In genomic region chr10:21519327-21519933, GRCh38 we compare ENCODE assay signal across 8 cellular contexts. TPM values are rescaled to one million over a fixed set of nuclear protein-coding genes. Genes with fewer than 3 reads are reported as not detected.
DNase-seq lines count a peak whose midpoint lies in the region; ATAC-seq, FAIRE-seq and TF ChIP-seq lines count a peak whose summit lies in the region.

No MANE protein-coding gene starts in this region.

- CTCF ChIA-PET in H1 (lab: Charles Lee; ENCODE audit: partially characterized antibody): interaction anchor here (0.6 to 1.4 kb wide), 6 partner anchors 14 to 239 kb away, joined by 3 to 8 read pairs (median 5); no protein-coding TSS in a partner anchor

- no peaks in the 10 kb centered on the region for H3K79me1 ChIP-seq in H1 (ENCODE audit: low read depth, low read length)

- peak overlapping the region; percentile 53; the same call in 1 of the 2 replicates for H2BK12ac ChIP-seq in H1 (ENCODE audit: low read depth, low read length)

- 5% methylated on average over 11 of the region's 11 CpGs; no CpG with 5 or more reads in 1 of the 2 experiments for WGBS in H1 (ENCODE audit: extremely low coverage in 1 of 2, insufficient coverage in 1 of 2, insufficient read length in 1 of 2, insufficient replicate concordance in 2 of 2, low coverage in 1 of 2, low lambda C conversion rate in 2 of 2, missing lambda C conversion rate in 1 of 2), 2 experiments

- H3K18ac ChIP-seq in H1 (ENCODE audit: extremely low read depth, low read length): peak overlapping the region; percentile 12; the same call in 1 of the 2 replicates

- H3K9ac ChIP-seq in Loucy (ENCODE audit: low read depth, low read length, poor library complexity, severe bottlenecking) (peak overlapping the region; percentile 75), H1 (replicated peaks in 1 of 4; ENCODE audit: extremely low read depth in 1 of 4, low read depth in 3 of 4, low read length in 3 of 4) (peak overlapping the region in 1 of 4 experiments; percentile 7; a peak in 1 of 7 replicates), neural cell (ENCODE audit: low read length) (peak overlapping the region; percentile 94)

- POLR2A ChIA-PET in H1 (lab: Charles Lee; ENCODE audit: partially characterized antibody): interaction anchor here (0.6 to 17.3 kb wide), 4 partner anchors 8 to 223 kb away, joined by 3 to 352 read pairs (median 163); no protein-coding TSS in a partner anchor

- H3F3A ChIP-seq in Loucy (ENCODE audit: low read depth) (0 out of 2 replicates have a peak, but pooled peaks cover 4% of the 10 kb centered on the region), neural cell (ENCODE audit: insufficient read depth, low read length, poor library complexity, severe bottlenecking) (peaks cover 7% of the 10 kb centered on the region)

- no peak overlapping the region for H2BK5ac ChIP-seq in H1 (ENCODE audit: low read depth, low read length)

- H3K4me1 ChIP-seq in Loucy (ENCODE audit: insufficient read depth, low read length, poor library complexity, severe bottlenecking) (peaks cover 25% of the 10 kb centered on the region), H1 (replicated peaks in 1 of 4; ENCODE audit: control insufficient read depth in 3 of 4, insufficient read depth in 4 of 4, low read length in 3 of 4) (peaks cover 16 to 37% (median 27%) of the 10 kb centered on the region in 4 experiments)

- peaks cover 0 to 15% (median 12%) of the 10 kb centered on the region in 7 donors for H3K9me3 Mint-ChIP-seq in CD14-positive monocyte

- no peak overlapping the region for H4K8ac ChIP-seq in H1 (ENCODE audit: extremely low read depth, insufficient read depth, low read length)

- H3K14ac ChIP-seq in H1 (ENCODE audit: insufficient read length): no peak overlapping the region

- no peak for TF ChIP-seq CTCF in CD14-positive monocyte (IDR thresholded peaks at IDR 0.05)
- no peak for TF ChIP-seq CTCF in Loucy (conservative IDR thresholded peaks at IDR 0.05; ENCODE audit: low read length)
- no peak for TF ChIP-seq CTCF in H1 (IDR thresholded peaks at IDR 0.05; ENCODE audit: control extremely low read depth in 1 of 3, insufficient read depth in 1 of 3, low read depth in 1 of 3, low read length in 3 of 3)
- TF ChIP-seq CTCF in neural cell (IDR thresholded peaks at IDR 0.05; ENCODE audit: poor library complexity, severe bottlenecking): no peak

- H2BK120ac ChIP-seq in H1 (replicated peaks; ENCODE audit: low read depth, low read length): no peak overlapping the region

- H4K20me1 ChIP-seq in Loucy (ENCODE audit: insufficient read depth, low read length, poor library complexity, severe bottlenecking): peaks cover 4% of the 10 kb centered on the region
- H4K20me1 ChIP-seq in H1 (replicated peaks in 1 of 2; ENCODE audit: control insufficient read depth in 1 of 2, insufficient read depth in 2 of 2, low read length in 2 of 2): peaks cover 0 to 2% of the 10 kb centered on the region in 2 experiments
- H4K20me1 ChIP-seq in neural cell (ENCODE audit: insufficient read depth): no peaks in the 10 kb centered on the region

- no peak overlapping the region for H3K27ac Mint-ChIP-seq in CD14-positive monocyte

- H3K4me3 ChIP-seq in Loucy (ENCODE audit: low read length, poor library complexity, severe bottlenecking): peak overlapping the region; percentile 83
- H3K4me3 ChIP-seq in H1 (ENCODE audit: extremely low read depth in 1 of 4, insufficient read depth in 2 of 4, low read depth in 3 of 4, low read length in 4 of 4): peak overlapping the region; percentile 66 to 90 (median 83); a peak in 7 of 8 replicates
- peak overlapping the region; percentile 73 for H3K4me3 ChIP-seq in neural cell (ENCODE audit: low read length)

- no peaks in the 10 kb centered on the region for H3K36me3 ChIP-seq in Loucy (ENCODE audit: insufficient read depth, low read length)
- no peaks in the 10 kb centered on the region for H3K36me3 ChIP-seq in H1 (ENCODE audit: control insufficient read depth in 2 of 4, insufficient read depth in 4 of 4, low read length in 3 of 4)
- H3K36me3 ChIP-seq in neural cell (ENCODE audit: insufficient read depth, low read length): no peaks in the 10 kb centered on the region

- no peak overlapping the region for H3K23ac ChIP-seq in H1 (ENCODE audit: insufficient read length)

- peaks cover 10 to 21% of the 10 kb centered on the region in 2 donors for H3K36me3 Mint-ChIP-seq in CD14-positive monocyte

- no peak overlapping the region for H4K5ac ChIP-seq in H1 (ENCODE audit: insufficient read length, low read depth, low read length)

- H3K27me3 Mint-ChIP-seq in CD14-positive monocyte (ENCODE audit: low read depth in 3 of 3): peaks cover 51 to 68% (median 53%) of the 10 kb centered on the region in 3 donors

- H3K9me3 ChIP-seq in Loucy (ENCODE audit: insufficient read depth, low read depth, low read length) (no peaks in the 10 kb centered on the region), H1 (ENCODE audit: insufficient read depth in 2 of 2, low read depth in 1 of 2, low read length in 1 of 2) (no peaks in the 10 kb centered on the region), neural cell (ENCODE audit: low read length) (no peaks in the 10 kb centered on the region)

- no peak for TF ChIP-seq RAD21 in H1 (IDR thresholded peaks at IDR 0.05 in 1 of 2, conservative IDR thresholded peaks at IDR 0.05 in 1 of 2; ENCODE audit: low read depth in 2 of 2, low read length in 2 of 2)
- TF ChIP-seq RAD21 in neural cell (conservative IDR thresholded peaks at IDR 0.05): no peak

- H3K79me2 ChIP-seq in Loucy (ENCODE audit: insufficient read depth, low read length): peaks cover 26% of the 10 kb centered on the region; the same call in 1 of the 2 replicates
- H3K79me2 ChIP-seq in H1 (ENCODE audit: control insufficient read depth in 1 of 2, insufficient read depth in 2 of 2, low read length in 2 of 2): peaks cover 0 to 29% of the 10 kb centered on the region in 2 experiments; a peak in 3 of 4 replicates
- H3K79me2 ChIP-seq in neural cell (replicated peaks; ENCODE audit: insufficient read depth, low read length): peaks cover 88% of the 10 kb centered on the region

- no peak overlapping the region for H2AK5ac ChIP-seq in H1 (ENCODE audit: low read depth, low read length)

- no peak overlapping the region for H2BK15ac ChIP-seq in H1 (ENCODE audit: low read length)

- TF ChIP-seq EP300 in H1 (IDR thresholded peaks at IDR 0.05; ENCODE audit: borderline replicate concordance in 1 of 2, low read depth in 2 of 2, low read length in 2 of 2) (no peak), neural cell (conservative IDR thresholded peaks at IDR 0.05; ENCODE audit: poor library complexity, severe bottlenecking) (no peak)

- H2BK20ac ChIP-seq in H1 (ENCODE audit: low read length): no peak overlapping the region; the same call in 1 of the 2 replicates

- peak overlapping the region; percentile 83 to 97 for H3K4me3 Mint-ChIP-seq in CD14-positive monocyte

- intact Hi-C loops in CD14-positive monocyte (cut with micrococcal nuclease): loop anchor here (10.0 kb wide), 2 partner anchors 735 to 825 kb away; partner anchors contain the start of gene SPAG6 (in 1 of the 2)

- H3K4me1 Mint-ChIP-seq in CD14-positive monocyte: peaks cover 45% of the 10 kb centered on the region

- H3K27me3 ChIP-seq in Loucy (ENCODE audit: insufficient read depth, low read length, poor library complexity, severe bottlenecking) (no peaks in the 10 kb centered on the region), H1 (replicated peaks in 1 of 4; ENCODE audit: control insufficient read depth in 3 of 4, extremely low read depth in 1 of 4, insufficient read depth in 3 of 4, low read length in 3 of 4) (peaks cover 0 to 3% (median 0%) of the 10 kb centered on the region in 4 experiments; a peak in 2 of 7 replicates), neural cell (ENCODE audit: insufficient read depth, low read depth, low read length) (peaks cover 3% of the 10 kb centered on the region)

- H2AFZ ChIP-seq in Loucy (ENCODE audit: low read length): peak overlapping the region; percentile 96
- H2AFZ ChIP-seq in H1 (ENCODE audit: low read length): no peak overlapping the region
- H2AFZ ChIP-seq in neural cell (ENCODE audit: low read depth, low read length): no peak overlapping the region

- no peak overlapping the region for H3K27ac ChIP-seq in H1 (ENCODE audit: low read depth, low read length)
- H3K27ac ChIP-seq in neural cell (ENCODE audit: low read length): peak overlapping the region; percentile 79

- no peak overlapping the region for H4K91ac ChIP-seq in H1 (replicated peaks; ENCODE audit: insufficient read length, low read length)

- H3K9me2 ChIP-seq in Loucy (replicated peaks; ENCODE audit: low read depth, low read length) (no peaks in the 10 kb centered on the region), neural cell (ENCODE audit: insufficient read depth, low read length) (no peaks in the 10 kb centered on the region)

- no peak for TF ChIP-seq POLR2A in H1 (IDR thresholded peaks at IDR 0.05; ENCODE audit: control extremely low read depth in 1 of 2, low read depth in 2 of 2, low read length in 2 of 2)

- H3K56ac ChIP-seq in H1 (replicated peaks; ENCODE audit: insufficient read length, low read depth, low read length): no peak overlapping the region

- peaks cover 28% of the 10 kb centered on the region for H3K23me2 ChIP-seq in H1 (ENCODE audit: low read depth, low read length)

- no peak overlapping the region for H3K4ac ChIP-seq in H1 (replicated peaks; ENCODE audit: insufficient read length, low read depth, low read length)

- no peak for ATAC-seq in GM19452 (IDR thresholded peaks at IDR 0.05; ENCODE audit: unreplicated experiment)

- FAIRE-seq in H1 (lab: Jason Lieb, UNC) (no peak), HTR-8/SVneo (lab: Jason Lieb, UNC) (no peak)

- no peak for DNase-seq in CD14-positive monocyte (ENCODE audit: low spot score)
- DNase-seq in H1 (ENCODE audit: low read depth in 1 of 2, low spot score in 2 of 2): no peak
- no peak for DNase-seq in NCI-H2196 treated with DMSO at 0.1 percent for 48 hours (lab: John Stamatoyannopoulos, UW; ENCODE audit: unreplicated experiment)
- DNase-seq in HTR-8/SVneo (ENCODE audit: insufficient read length, low spot score): no peak
- no peak for DNase-seq in kidney glomerular epithelial cell (lab: John Stamatoyannopoulos, UW)

- H3K4me2 ChIP-seq in Loucy (ENCODE audit: low read depth, low read length, poor library complexity, severe bottlenecking) (peak overlapping the region; percentile 89), H1 (ENCODE audit: insufficient read depth in 1 of 2, low read depth in 2 of 2, low read length in 2 of 2) (peak overlapping the region; percentile 96 to 100), neural cell (ENCODE audit: low read length) (peak overlapping the region; percentile 84)

RNA-seq across cellular contexts. Expression of gene SKIDA1, which starts 6.1 kb away (rescaled TPM):
- under 1 TPM in 1 of 2 donors, not detected in 1; 0.04 TPM for polyA plus RNA-seq in CD14-positive monocyte
- total RNA-seq in H1 (2021; fragmentation: NEBNext Ultra II Directional; extraction: Animal tissue kit (Norgen Biotek cat#: 25700)): 8.0 and 8.2 TPM in 2 replicates
- polyA plus RNA-seq in H1 (2011; rRNA removed): 1.5 and 2.2 TPM in 2 replicates
- 2.5 TPM for polyA plus RNA-seq in H1 (2011; cell fraction: cytosol; rRNA removed)
- 2.5 TPM for polyA plus RNA-seq in H1 (2011; cell fraction: nucleus; rRNA removed)
- 4.3 to 6.0 TPM (median 4.5 TPM) in 4 replicates for polyA plus RNA-seq in H1 (2012, experiment 1 of 2)
- 1.7 TPM for polyA plus RNA-seq in H1 (2012, experiment 2 of 2)
- 2.1 TPM for polyA plus RNA-seq in H1 (2013, experiment 1 of 2)
- 1.8 TPM for polyA plus RNA-seq in H1 (2013, experiment 2 of 2)
- 3.4 and 4.2 TPM in 2 replicates for polyA minus RNA-seq in H1 (2011; rRNA and poly(A)+ RNA removed)
- polyA minus RNA-seq in H1 (2011; cell fraction: cytosol; rRNA and poly(A)+ RNA removed): 5.3 TPM
- polyA minus RNA-seq in H1 (2011; cell fraction: nucleus; rRNA and poly(A)+ RNA removed): 4.9 TPM
- 3.7 and 4.8 TPM in 2 replicates for polyA plus RNA-seq in neural cell
- polyA minus RNA-seq in neural cell: 27.6 and 31.9 TPM in 2 replicates

RNA-seq across cellular contexts. Expression of gene MLLT10, which starts 14.6 kb away (rescaled TPM):
- 1 to 10 TPM; 4.9 to 7.5 TPM for polyA plus RNA-seq in CD14-positive monocyte
- 53.1 and 56.9 TPM in 2 replicates for total RNA-seq in H1 (2021; fragmentation: NEBNext Ultra II Directional; extraction: Animal tissue kit (Norgen Biotek cat#: 25700))
- 36.1 and 62.1 TPM in 2 replicates for polyA plus RNA-seq in H1 (2011; rRNA removed)
- 51.8 TPM for polyA plus RNA-seq in H1 (2011; cell fraction: cytosol; rRNA removed)
- 65.3 TPM for polyA plus RNA-seq in H1 (2011; cell fraction: nucleus; rRNA removed)
- polyA plus RNA-seq in H1 (2012, experiment 1 of 2): 34.7 to 47.4 TPM (median 38.7 TPM) in 4 replicates
- 7.2 TPM for polyA plus RNA-seq in H1 (2012, experiment 2 of 2)
- 28.1 TPM for polyA plus RNA-seq in H1 (2013, experiment 1 of 2)
- 31.0 TPM for polyA plus RNA-seq in H1 (2013, experiment 2 of 2)
- 123 and 154 TPM in 2 replicates for polyA minus RNA-seq in H1 (2011; rRNA and poly(A)+ RNA removed)
- polyA minus RNA-seq in H1 (2011; cell fraction: cytosol; rRNA and poly(A)+ RNA removed): 34.3 TPM
- 116 TPM for polyA minus RNA-seq in H1 (2011; cell fraction: nucleus; rRNA and poly(A)+ RNA removed)
- 31.0 and 34.0 TPM in 2 replicates for polyA plus RNA-seq in neural cell
- polyA minus RNA-seq in neural cell: 69.6 and 78.3 TPM in 2 replicates
